In genomic region chr2:45643095-45643494, GRCh38 we compare ENCODE assay signal across 8 cellular contexts. TPM values are rescaled to one million over a fixed set of nuclear protein-coding genes. Genes with fewer than 3 reads are reported as not detected.
A peak's percentile ranks its signal among the peaks of the same experiment; 100 is the strongest.
DNase-seq lines count a peak whose midpoint lies in the region; ATAC-seq, FAIRE-seq and TF ChIP-seq lines count a peak whose summit lies in the region.

No MANE protein-coding gene starts in this region.

- no peak for FAIRE-seq in GM12878 (lab: Jason Lieb, UNC)

- H3K4me3 ChIP-seq in GM12878 (peak overlapping the region; percentile 69; the same call in 1 of the 2 replicates), lower lobe of right lung (peak overlapping the region; percentile 63)

- H3K27me3 Mint-ChIP-seq in stimulated activated naive CD8-positive, alpha-beta T cell treated with anti-CD3 and anti-CD28 coated beads, Interleukin-15, Interleukin-2, amounts not matched to agents 100 ng/mL and 50 ng/mL, for 24 hours = peaks cover 29% of the 10 kb centered on the region

- DNase-seq in stimulated activated naive CD8-positive, alpha-beta T cell treated with anti-CD3 and anti-CD28 coated beads, Interleukin-15, Interleukin-2, amounts not matched to agents 100 U/mL and 50 U/mL, for 24 hours = no peak
- no peak for DNase-seq in GM12878 (ENCODE audit: low read depth, low spot score)
- DNase-seq in lower lobe of right lung = no peak
- DNase-seq in UCSD-AML1 (lab: John Stamatoyannopoulos, UW; ENCODE audit: unreplicated experiment) = no peak

- H3K9me3 ChIP-seq in GM12878 (replicated peaks; ENCODE audit: control insufficient read depth, insufficient read depth, low read length) (no peaks in the 10 kb centered on the region; the same call in 2 of the 3 replicates), lower lobe of right lung (no peaks in the 10 kb centered on the region)

- H3K27ac ChIP-seq in GM12878 (ENCODE audit: control insufficient read depth, insufficient read depth) = no peak overlapping the region
- peak overlapping the region; percentile 47 for H3K27ac ChIP-seq in lower lobe of right lung

- TF ChIP-seq EP300 in GM12878 (IDR thresholded peaks at IDR 0.05; ENCODE audit: borderline replicate concordance in 1 of 2, control insufficient read depth in 1 of 2, low read depth in 2 of 2, low read length in 2 of 2) = no peak

- no peaks in the 10 kb centered on the region for H3K79me2 ChIP-seq in GM12878 (ENCODE audit: control insufficient read depth, insufficient read depth, low read length)

- TF ChIP-seq RAD21 in GM12878 (IDR thresholded peaks at IDR 0.05; ENCODE audit: insufficient read depth, low read depth, low read length) = no peak

- BruUV-seq in GM12878 (replicated peaks; lab: Mats Ljungman, UMichigan) = no TSS peak

- no peak for ATAC-seq in stimulated activated naive CD8-positive, alpha-beta T cell treated with anti-CD3 and anti-CD28 coated beads, Interleukin-15, Interleukin-2, amounts not matched to agents 100 U/mL and 50 U/mL, for 24 hours
- ATAC-seq in GM12878 (peak; percentile 23), lower lobe of right lung (peak; percentile 25 to 40), HG03342 (IDR thresholded peaks at IDR 0.05; ENCODE audit: unreplicated experiment) (no peak), GM19324 (IDR thresholded peaks at IDR 0.05; ENCODE audit: low FRiP score, unreplicated experiment) (no peak), HG03520 (IDR thresholded peaks at IDR 0.05; ENCODE audit: unreplicated experiment) (no peak)

- peak overlapping the region; percentile 42; the same call in 1 of the 2 replicates for H3K9ac ChIP-seq in GM12878 (ENCODE audit: control insufficient read depth, insufficient read depth, low read length)

- SMC1A ChIA-PET in GM12878 (lab: Charles Lee; ENCODE audit: uncharacterized antibody, unreplicated experiment) = interaction anchor here (0.9 to 2.3 kb wide), 11 partner anchors 22 to 295 kb away, joined by 3 to 17 read pairs (median 5); no protein-coding TSS in a partner anchor

- H3K4me2 ChIP-seq in GM12878 (ENCODE audit: control insufficient read depth, insufficient read depth) = peak overlapping the region; percentile 92

- H3K4me3 Mint-ChIP-seq in stimulated activated naive CD8-positive, alpha-beta T cell treated with anti-CD3 and anti-CD28 coated beads, Interleukin-15, Interleukin-2, amounts not matched to agents 100 ng/mL and 50 ng/mL, for 24 hours = peak overlapping the region; percentile 55

- no peaks in the 10 kb centered on the region for H3K36me3 Mint-ChIP-seq in stimulated activated naive CD8-positive, alpha-beta T cell treated with anti-CD3 and anti-CD28 coated beads, Interleukin-15, Interleukin-2, amounts not matched to agents 100 ng/mL and 50 ng/mL, for 24 hours (ENCODE audit: low read depth)

- H3K4me1 Mint-ChIP-seq in stimulated activated naive CD8-positive, alpha-beta T cell treated with anti-CD3 and anti-CD28 coated beads, Interleukin-15, Interleukin-2, amounts not matched to agents 100 ng/mL and 50 ng/mL, for 24 hours (ENCODE audit: low read depth) = peaks cover 11% of the 10 kb centered on the region

- TF ChIP-seq CTCF in GM12878 (IDR thresholded peaks at IDR 0.05 in 2 of 3, conservative IDR thresholded peaks at IDR 0.05 in 1 of 3; ENCODE audit: control insufficient read depth in 2 of 3, extremely low read depth in 1 of 3, insufficient read depth in 1 of 3, low read depth in 3 of 3, low read length in 3 of 3) = no peak
- TF ChIP-seq CTCF in lower lobe of right lung (IDR thresholded peaks at IDR 0.05) = no peak

- peak overlapping the region; percentile 51 for H2AFZ ChIP-seq in GM12878 (ENCODE audit: control insufficient read depth, low read depth, low read length)

- H3K9me3 Mint-ChIP-seq in stimulated activated naive CD8-positive, alpha-beta T cell treated with anti-CD3 and anti-CD28 coated beads, Interleukin-15, Interleukin-2, amounts not matched to agents 100 ng/mL and 50 ng/mL, for 24 hours = no peaks in the 10 kb centered on the region

- intact Hi-C loops in GM12878 (cut with micrococcal nuclease; ENCODE audit: unreplicated experiment) (loop anchor here (2.0 to 5.0 kb wide), 2 partner anchors 194 to 349 kb away; no protein-coding TSS in a partner anchor), lower lobe of right lung (cut with DNase I) (loop anchor here (10.0 kb wide), 1 partner anchor 132 kb away; no protein-coding TSS in a partner anchor)

- 22% methylated on average over 11 of the region's 11 CpGs for WGBS in GM12878 (ENCODE audit: insufficient coverage, insufficient replicate concordance, low lambda C conversion rate, missing lambda C conversion rate)

- no peaks in the 10 kb centered on the region; a peak in 1 of 4 replicates for H3K27me3 ChIP-seq in GM12878 (replicated peaks in 1 of 2; ENCODE audit: control insufficient read depth in 2 of 2, insufficient read depth in 2 of 2, low read length in 1 of 2)
- peaks cover 7% of the 10 kb centered on the region for H3K27me3 ChIP-seq in lower lobe of right lung (ENCODE audit: low read depth)

- H3K4me1 ChIP-seq in GM12878 (ENCODE audit: control insufficient read depth, insufficient read depth, low read length) = no peaks in the 10 kb centered on the region
- peaks cover 18% of the 10 kb centered on the region for H3K4me1 ChIP-seq in lower lobe of right lung

- TF ChIP-seq POLR2A in GM12878 (IDR thresholded peaks at IDR 0.05; ENCODE audit: low read depth, low read length) = no peak

- CTCF ChIA-PET in GM12878 (lab: Yijun Ruan, JAX) = interaction anchor here (0.8 to 2.6 kb wide), 25 partner anchors 9 to 819 kb away, joined by 3 to 24 read pairs (median 4); no protein-coding TSS in a partner anchor

- H3K36me3 ChIP-seq in GM12878 (ENCODE audit: control insufficient read depth in 2 of 2, insufficient read depth in 2 of 2, low read length in 1 of 2) (no peaks in the 10 kb centered on the region), lower lobe of right lung (no peaks in the 10 kb centered on the region)

- H3K27ac Mint-ChIP-seq in stimulated activated naive CD8-positive, alpha-beta T cell treated with anti-CD3 and anti-CD28 coated beads, Interleukin-15, Interleukin-2, amounts not matched to agents 100 ng/mL and 50 ng/mL, for 24 hours = no peak overlapping the region

- no peaks in the 10 kb centered on the region for H4K20me1 ChIP-seq in GM12878 (ENCODE audit: control insufficient read depth, insufficient read depth)

- RAD21 ChIA-PET in GM12878 (lab: Charles Lee; ENCODE audit: unreplicated experiment) = interaction anchor here (0.9 to 3.9 kb wide), 6 partner anchors 52 to 294 kb away, joined by 3 to 39 read pairs (median 6); no protein-coding TSS in a partner anchor

- in situ Hi-C loops in GM12878 (cut with MboI) = loop anchor here (25.0 kb wide), 1 partner anchor 719 kb away; no protein-coding TSS in a partner anchor

- POLR2A ChIA-PET in GM12878 (lab: Charles Lee) = interaction anchor here (0.6 kb wide), 1 partner anchor 12 kb away, joined by 3 read pairs; no protein-coding TSS in a partner anchor

TF ChIP-seq in GM12878, 131 proteins besides CTCF, POLR2A, EP300 and RAD21 (continues in another document):
- TF ChIP-seq BACH1 (IDR thresholded peaks at IDR 0.05; ENCODE audit: borderline replicate concordance) (no peak), SIN3A (IDR thresholded peaks at IDR 0.05; ENCODE audit: low read depth, low read length) (no peak), SPI1 (IDR thresholded peaks at IDR 0.05; ENCODE audit: borderline replicate concordance, insufficient read depth, low read depth, low read length) (no peak)
- TF ChIP-seq, protein P1, sequence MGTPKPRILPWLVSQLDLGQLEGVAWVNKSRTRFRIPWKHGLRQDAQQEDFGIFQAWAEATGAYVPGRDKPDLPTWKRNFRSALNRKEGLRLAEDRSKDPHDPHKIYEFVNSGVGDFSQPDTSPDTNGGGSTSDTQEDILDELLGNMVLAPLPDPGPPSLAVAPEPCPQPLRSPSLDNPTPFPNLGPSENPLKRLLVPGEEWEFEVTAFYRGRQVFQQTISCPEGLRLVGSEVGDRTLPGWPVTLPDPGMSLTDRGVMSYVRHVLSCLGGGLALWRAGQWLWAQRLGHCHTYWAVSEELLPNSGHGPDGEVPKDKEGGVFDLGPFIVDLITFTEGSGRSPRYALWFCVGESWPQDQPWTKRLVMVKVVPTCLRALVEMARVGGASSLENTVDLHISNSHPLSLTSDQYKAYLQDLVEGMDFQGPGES (IDR thresholded peaks at IDR 0.05) = no peak

RNA-seq across cellular contexts. Expression of gene PRKCE, which starts 8.4 kb away (rescaled TPM):
- total RNA-seq in GM12878 (2013; cell fraction: nucleolus; rRNA removed) = 80.0 and 82.5 TPM in 2 replicates
- total RNA-seq in GM12878 (2014; rRNA removed) (15.4 and 15.6 TPM in 2 replicates), GM12878 (2014; rRNA removed; fragmentation: Illumina TruSeq; extraction: Trizol) (12.7 and 13.5 TPM in 2 replicates), GM12878 (2021) (28.2 and 30.8 TPM in 2 replicates), lower lobe of right lung (85.0 TPM)
- 4.6 TPM for polyA plus RNA-seq in GM12878 (2011; ENCODE audit: low read depth)
- polyA plus RNA-seq in GM12878 (2011; rRNA removed) (6.4 and 6.7 TPM in 2 replicates), GM12878 (2014; fragmentation: Illumina TruSeq; extraction: Trizol) (8.3 and 11.2 TPM in 2 replicates), GM12878 (2014; fragmentation: Nextera tagmentation; extraction: Ambion mirVana) (1 to 10 TPM; 2.6 to 3.0 TPM), GM12878 (2014; rRNA removed) (10.9 TPM in 2 replicates), GM12878 (2016; fragmentation: Nextera tagmentation; extraction: Ambion mirVana) (10 to 100 TPM; 11.7 to 20.5 TPM)
- polyA plus RNA-seq in GM12878 (2011; cell fraction: cytosol; rRNA removed) = 5.0 and 5.4 TPM in 2 replicates
- polyA plus RNA-seq in GM12878 (2011; cell fraction: nucleus; rRNA removed) = 12.7 and 14.2 TPM in 2 replicates
- 6.2 and 7.3 TPM in 2 replicates for polyA plus RNA-seq in GM12878 (2012)
- 25.6 and 28.1 TPM in 2 replicates for polyA minus RNA-seq in GM12878 (2011; rRNA and poly(A)+ RNA removed)
- 8.9 and 12.7 TPM in 2 replicates for polyA minus RNA-seq in GM12878 (2011; cell fraction: cytosol; rRNA and poly(A)+ RNA removed)
- 49.2 and 86.5 TPM in 2 replicates for polyA minus RNA-seq in GM12878 (2011; cell fraction: nucleus; rRNA and poly(A)+ RNA removed)

RNA-seq across cellular contexts. Expression of gene SRBD1, which starts 32.0 kb away (rescaled TPM):
- 80.4 and 82.4 TPM in 2 replicates for total RNA-seq in GM12878 (2013; cell fraction: nucleolus; rRNA removed)
- total RNA-seq in GM12878 (2014; rRNA removed) (22.5 and 28.4 TPM in 2 replicates), GM12878 (2014; rRNA removed; fragmentation: Illumina TruSeq; extraction: Trizol) (33.1 and 34.0 TPM in 2 replicates), GM12878 (2021) (19.7 and 23.7 TPM in 2 replicates), lower lobe of right lung (15.4 TPM)
- polyA plus RNA-seq in GM12878 (2011; ENCODE audit: low read depth) = 5.8 TPM
- polyA plus RNA-seq in GM12878 (2011; rRNA removed) (15.9 and 25.3 TPM in 2 replicates), GM12878 (2014; fragmentation: Illumina TruSeq; extraction: Trizol) (22.4 and 34.4 TPM in 2 replicates), GM12878 (2014; fragmentation: Nextera tagmentation; extraction: Ambion mirVana) (10 to 100 TPM in 1 of 2 experiments, 1 to 10 TPM in 1; 9.7 to 13.1 TPM), GM12878 (2014; rRNA removed) (9.1 and 12.7 TPM in 2 replicates), GM12878 (2016; fragmentation: Nextera tagmentation; extraction: Ambion mirVana) (10 to 100 TPM; 20.4 to 21.6 TPM)
- 6.7 and 8.0 TPM in 2 replicates for polyA plus RNA-seq in GM12878 (2011; cell fraction: cytosol; rRNA removed)
- polyA plus RNA-seq in GM12878 (2011; cell fraction: nucleus; rRNA removed) = 10.1 and 13.6 TPM in 2 replicates
- polyA plus RNA-seq in GM12878 (2012) = 6.9 and 10.2 TPM in 2 replicates
- 42.3 and 53.0 TPM in 2 replicates for polyA minus RNA-seq in GM12878 (2011; rRNA and poly(A)+ RNA removed)
- 16.4 and 17.9 TPM in 2 replicates for polyA minus RNA-seq in GM12878 (2011; cell fraction: cytosol; rRNA and poly(A)+ RNA removed)
- polyA minus RNA-seq in GM12878 (2011; cell fraction: nucleus; rRNA and poly(A)+ RNA removed) = 35.5 and 46.9 TPM in 2 replicates

Comparison
In these comparisons a context has a peak if more than half of its experiments do, and no peak if none do; other contexts are left out.
1. ATAC-seq: peak in GM12878 (single experiment) and lower lobe of right lung (2 of 2); none in stimulated activated naive CD8-positive, alpha-beta T cell treated with anti-CD3 and anti-CD28 coated beads, Interleukin-15, Interleukin-2, amounts not matched to agents 100 U/mL and 50 U/mL, for 24 hours (single experiment), HG03342 (single experiment), GM19324 (single experiment) and HG03520 (single experiment).